ENCODE assay signal across 1 cellular context in the genomic region with DNA sequence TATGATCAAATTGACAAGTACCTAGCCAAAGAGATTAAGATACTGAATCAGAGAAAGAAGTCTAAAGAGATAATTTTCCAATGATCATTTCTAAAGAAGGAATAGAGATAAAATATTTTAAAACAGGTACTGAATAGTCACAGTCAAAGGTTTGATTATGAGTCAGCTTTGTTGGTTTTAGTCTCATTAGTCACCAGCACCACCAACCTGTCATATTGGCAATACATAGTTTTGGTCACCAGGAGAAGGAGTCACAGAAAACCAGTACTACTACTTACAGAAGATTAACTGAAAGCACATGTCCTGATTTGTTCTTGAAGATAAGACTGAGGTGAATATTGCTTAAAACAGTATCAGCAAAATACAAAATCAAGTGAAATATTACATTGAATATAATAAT.
TF ChIP-seq lines count a peak whose summit lies in the region.

No MANE protein-coding gene starts in this region.

TF ChIP-seq in GM12878, 131 proteins besides CTCF, POLR2A, EP300 and RAD21 (continued from another document):
- TF ChIP-seq, protein P1, sequence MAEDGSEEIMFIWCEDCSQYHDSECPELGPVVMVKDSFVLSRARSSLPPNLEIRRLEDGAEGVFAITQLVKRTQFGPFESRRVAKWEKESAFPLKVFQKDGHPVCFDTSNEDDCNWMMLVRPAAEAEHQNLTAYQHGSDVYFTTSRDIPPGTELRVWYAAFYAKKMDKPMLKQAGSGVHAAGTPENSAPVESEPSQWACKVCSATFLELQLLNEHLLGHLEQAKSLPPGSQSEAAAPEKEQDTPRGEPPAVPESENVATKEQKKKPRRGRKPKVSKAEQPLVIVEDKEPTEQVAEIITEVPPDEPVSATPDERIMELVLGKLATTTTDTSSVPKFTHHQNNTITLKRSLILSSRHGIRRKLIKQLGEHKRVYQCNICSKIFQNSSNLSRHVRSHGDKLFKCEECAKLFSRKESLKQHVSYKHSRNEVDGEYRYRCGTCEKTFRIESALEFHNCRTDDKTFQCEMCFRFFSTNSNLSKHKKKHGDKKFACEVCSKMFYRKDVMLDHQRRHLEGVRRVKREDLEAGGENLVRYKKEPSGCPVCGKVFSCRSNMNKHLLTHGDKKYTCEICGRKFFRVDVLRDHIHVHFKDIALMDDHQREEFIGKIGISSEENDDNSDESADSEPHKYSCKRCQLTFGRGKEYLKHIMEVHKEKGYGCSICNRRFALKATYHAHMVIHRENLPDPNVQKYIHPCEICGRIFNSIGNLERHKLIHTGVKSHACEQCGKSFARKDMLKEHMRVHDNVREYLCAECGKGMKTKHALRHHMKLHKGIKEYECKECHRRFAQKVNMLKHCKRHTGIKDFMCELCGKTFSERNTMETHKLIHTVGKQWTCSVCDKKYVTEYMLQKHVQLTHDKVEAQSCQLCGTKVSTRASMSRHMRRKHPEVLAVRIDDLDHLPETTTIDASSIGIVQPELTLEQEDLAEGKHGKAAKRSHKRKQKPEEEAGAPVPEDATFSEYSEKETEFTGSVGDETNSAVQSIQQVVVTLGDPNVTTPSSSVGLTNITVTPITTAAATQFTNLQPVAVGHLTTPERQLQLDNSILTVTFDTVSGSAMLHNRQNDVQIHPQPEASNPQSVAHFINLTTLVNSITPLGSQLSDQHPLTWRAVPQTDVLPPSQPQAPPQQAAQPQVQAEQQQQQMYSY (CRISPR knock-in tag; IDR thresholded peaks at IDR 0.05): no peak
- TF ChIP-seq DPF2 (IDR thresholded peaks at IDR 0.05): peak; percentile 81
- peak; percentile 84 for TF ChIP-seq BCL11A (IDR thresholded peaks at IDR 0.05; ENCODE audit: low read depth, low read length)
- TF ChIP-seq ZZZ3 (IDR thresholded peaks at IDR 0.05; ENCODE audit: control insufficient read depth, insufficient read length, low read depth): no peak
- TF ChIP-seq FOXM1 (IDR thresholded peaks at IDR 0.05; ENCODE audit: low read depth, low read length): peak; percentile 59; the same call in 1 of the 2 replicates
- TF ChIP-seq, protein P2, sequence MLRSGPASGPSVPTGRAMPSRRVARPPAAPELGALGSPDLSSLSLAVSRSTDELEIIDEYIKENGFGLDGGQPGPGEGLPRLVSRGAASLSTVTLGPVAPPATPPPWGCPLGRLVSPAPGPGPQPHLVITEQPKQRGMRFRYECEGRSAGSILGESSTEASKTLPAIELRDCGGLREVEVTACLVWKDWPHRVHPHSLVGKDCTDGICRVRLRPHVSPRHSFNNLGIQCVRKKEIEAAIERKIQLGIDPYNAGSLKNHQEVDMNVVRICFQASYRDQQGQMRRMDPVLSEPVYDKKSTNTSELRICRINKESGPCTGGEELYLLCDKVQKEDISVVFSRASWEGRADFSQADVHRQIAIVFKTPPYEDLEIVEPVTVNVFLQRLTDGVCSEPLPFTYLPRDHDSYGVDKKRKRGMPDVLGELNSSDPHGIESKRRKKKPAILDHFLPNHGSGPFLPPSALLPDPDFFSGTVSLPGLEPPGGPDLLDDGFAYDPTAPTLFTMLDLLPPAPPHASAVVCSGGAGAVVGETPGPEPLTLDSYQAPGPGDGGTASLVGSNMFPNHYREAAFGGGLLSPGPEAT (IDR thresholded peaks at IDR 0.05; ENCODE audit: low read depth): peak; percentile 46; the same call in 1 of the 2 replicates
- TF ChIP-seq CHD2 (IDR thresholded peaks at IDR 0.05; ENCODE audit: borderline replicate concordance, low read depth, low read length): no peak
- TF ChIP-seq, protein P3, sequence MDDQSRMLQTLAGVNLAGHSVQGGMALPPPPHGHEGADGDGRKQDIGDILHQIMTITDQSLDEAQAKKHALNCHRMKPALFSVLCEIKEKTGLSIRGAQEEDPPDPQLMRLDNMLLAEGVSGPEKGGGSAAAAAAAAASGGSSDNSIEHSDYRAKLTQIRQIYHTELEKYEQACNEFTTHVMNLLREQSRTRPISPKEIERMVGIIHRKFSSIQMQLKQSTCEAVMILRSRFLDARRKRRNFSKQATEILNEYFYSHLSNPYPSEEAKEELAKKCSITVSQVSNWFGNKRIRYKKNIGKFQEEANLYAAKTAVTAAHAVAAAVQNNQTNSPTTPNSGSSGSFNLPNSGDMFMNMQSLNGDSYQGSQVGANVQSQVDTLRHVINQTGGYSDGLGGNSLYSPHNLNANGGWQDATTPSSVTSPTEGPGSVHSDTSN (IDR thresholded peaks at IDR 0.05; ENCODE audit: insufficient replicate concordance, low read depth, low read length): peak; percentile 81
